ENCODE assay signal across 8 cellular contexts in genomic region chr12:76031414-76032042, GRCh38. TPM values are rescaled to one million over a fixed set of nuclear protein-coding genes. Genes with fewer than 3 reads are reported as not detected.
DNase-seq lines count a peak whose midpoint lies in the region; ATAC-seq lines count a peak whose summit lies in the region.

TSS of gene PHLDA1 (minus strand) at chr12:76031776.

- H3K4me1 ChIP-seq in mucosa of rectum (ENCODE audit: control insufficient read depth in 2 of 2, insufficient read depth in 2 of 2, low read length in 2 of 2) = peaks cover 11 to 14% of the 10 kb centered on the region in 2 donors

- no peaks in the 10 kb centered on the region for H3K36me3 ChIP-seq in mucosa of rectum (ENCODE audit: control insufficient read depth in 2 of 2, insufficient read depth in 2 of 2, low read length in 2 of 2)

- H3K4me1 Mint-ChIP-seq in IgD-negative memory B cell = peaks cover 7 to 18% (median 13%) of the 10 kb centered on the region in 3 donors

- no peaks in the 10 kb centered on the region for H3K36me3 Mint-ChIP-seq in IgD-negative memory B cell

- peaks cover 20% of the 10 kb centered on the region for H3K27me3 Mint-ChIP-seq in IgD-negative memory B cell

- H3K27ac ChIP-seq in epithelial cell of prostate (peak within 1 kb of the TSS; percentile 100), mucosa of rectum (ENCODE audit: low read depth in 2 of 2, low read length in 2 of 2) (peak within 1 kb of the TSS; percentile 91)

- H3K9ac ChIP-seq in mucosa of rectum (ENCODE audit: low read depth in 1 of 2, low read length in 2 of 2) = peak within 1 kb of the TSS; percentile 86 to 93

- H3K4me3 ChIP-seq in mucosa of rectum (ENCODE audit: low read length in 2 of 2) = peak within 1 kb of the TSS; percentile 83 to 89

- ATAC-seq in GM21529 (IDR thresholded peaks at IDR 0.05; ENCODE audit: unreplicated experiment) = peak; percentile 79

- H3K27ac Mint-ChIP-seq in IgD-negative memory B cell = peak within 1 kb of the TSS; percentile 66 to 87 (median 87)

- peaks cover 3 to 6% of the 10 kb centered on the region in 2 donors for H3K27me3 ChIP-seq in mucosa of rectum (ENCODE audit: control insufficient read depth in 2 of 2, insufficient read depth in 2 of 2, low read length in 2 of 2)

- H3K9me3 Mint-ChIP-seq in IgD-negative memory B cell = no peaks in the 10 kb centered on the region

- no peaks in the 10 kb centered on the region for H3K9me3 ChIP-seq in mucosa of rectum (ENCODE audit: control insufficient read depth in 2 of 2, low read length in 2 of 2)

- DNase-seq in DMS153 treated with DMSO at 0.1 percent for 48 hours (lab: John Stamatoyannopoulos, UW; ENCODE audit: unreplicated experiment) = peak; percentile 86
- DNase-seq in OCI-M1 (lab: John Stamatoyannopoulos, UW) = peak; percentile 96
- peak; percentile 90 for DNase-seq in activated T-cell treated with anti-CD3 and anti-CD28 coated beads for 4 hours
- peak; percentile 83 for DNase-seq in epithelial cell of prostate (ENCODE audit: low read depth, low spot score)
- DNase-seq in stimulated activated CD8-positive, alpha-beta memory T cell treated with anti-CD3 and anti-CD28 coated beads, Interleukin-4, amount 100 ng/mL, for 48 hours = peak; percentile 97

- H3K4me3 Mint-ChIP-seq in IgD-negative memory B cell = peak within 1 kb of the TSS; percentile 94 to 97 (median 97)

RNA-seq across cellular contexts. Expression of gene PHLDA1, which starts in this region (rescaled TPM):
- 0.08 TPM for polyA plus RNA-seq in IgD-negative memory B cell

Comparison
In these comparisons a context has a peak if more than half of its experiments do, and no peak if none do; other contexts are left out.
1. Peak in every context shown above with its lines: DNase-seq, ATAC-seq, H3K4me3 ChIP-seq and H3K27ac ChIP-seq.